ENCODE assay signal across 18 cellular contexts in genomic region chr1:210687582-210688279, GRCh38.
DNase-seq lines count a peak whose midpoint lies in the region; ATAC-seq and TF ChIP-seq lines count a peak whose summit lies in the region.
"Had no signal": no experiment of that assay in that cellular context is flagged by ENCODE, and none has a peak within 500 bp of the region (broad histone marks: within the 10 kb centered on the region; RNA-seq: fewer than 3 reads in every experiment).

No MANE protein-coding gene starts in this region.

- TF ChIP-seq POLR2A in stomach (IDR thresholded peaks at IDR 0.05): no peak

- no peak overlapping the region for H3K9ac ChIP-seq in BLaER1 treated with 17β-estradiol and CSF1 and Interleukin-3, amounts not matched to agents 10 nM and 100 nM

- H3K9me3 Mint-ChIP-seq in activated T-helper 17 cell treated with anti-CD3 and anti-CD28 coated beads, Interleukin-2, amount 50 U/mL, for 72 hours: no peaks in the 10 kb centered on the region
- H3K9me3 Mint-ChIP-seq: activated CD4-positive, alpha-beta T cell treated with anti-CD3 and anti-CD28 coated beads, Interleukin-2, amount 10 ng/mL, durations not matched to agents 24 days and 14 days; activated T-cell treated with anti-CD3 and anti-CD28 coated beads, Interleukin-2, amount 50 U/mL, for 4 hours; naive thymus-derived CD4-positive, alpha-beta T cell had no signal

- no peaks in the 10 kb centered on the region for H3K27me3 Mint-ChIP-seq in activated T-helper 17 cell treated with anti-CD3 and anti-CD28 coated beads, Interleukin-2, amount 50 U/mL, for 72 hours
- H3K27me3 Mint-ChIP-seq: activated CD4-positive, alpha-beta T cell treated with anti-CD3 and anti-CD28 coated beads, Interleukin-2, amount 10 ng/mL, durations not matched to agents 24 days and 14 days; naive thymus-derived CD4-positive, alpha-beta T cell had no signal

- POLR2A ChIA-PET in HEK293 (lab: Yijun Ruan, JAX): no interaction called here

- TF ChIP-seq EP300 in stomach (IDR thresholded peaks at IDR 0.05): no peak

- H3K4me3 Mint-ChIP-seq in activated T-helper 17 cell treated with anti-CD3 and anti-CD28 coated beads, Interleukin-2, amount 50 U/mL, for 72 hours: no peak overlapping the region
- H3K4me3 Mint-ChIP-seq: activated CD4-positive, alpha-beta T cell treated with anti-CD3 and anti-CD28 coated beads, Interleukin-2, amount 10 ng/mL, durations not matched to agents 24 days and 14 days; activated T-cell treated with anti-CD3 and anti-CD28 coated beads, Interleukin-2, amount 50 U/mL, for 4 hours; naive thymus-derived CD4-positive, alpha-beta T cell had no signal

- H3K4me1 ChIP-seq in BLaER1 treated with 17β-estradiol and CSF1 and Interleukin-3, amounts not matched to agents 10 nM and 100 nM: peaks cover 8 to 44% (median 21%) of the 10 kb centered on the region in 10 experiments
- H3K4me1 ChIP-seq in HEK293 (ENCODE audit: control insufficient read depth, insufficient read depth, low read length): no peaks in the 10 kb centered on the region
- no peaks in the 10 kb centered on the region for H3K4me1 ChIP-seq in stomach
- H3K4me1 ChIP-seq: HAP-1, tibial artery had no signal

- no peak overlapping the region for H3K27ac Mint-ChIP-seq in activated T-helper 17 cell treated with anti-CD3 and anti-CD28 coated beads, Interleukin-2, amount 50 U/mL, for 72 hours
- H3K27ac Mint-ChIP-seq: activated CD4-positive, alpha-beta T cell treated with anti-CD3 and anti-CD28 coated beads, Interleukin-2, amount 10 ng/mL, durations not matched to agents 24 days and 14 days; naive thymus-derived CD4-positive, alpha-beta T cell had no signal

- CTCF ChIA-PET in HEK293 (lab: Yijun Ruan, JAX): interaction anchor here (0.7 kb wide), 1 partner anchor 446 kb away, joined by 3 read pairs; the partner anchor contains the start of gene KCNH1

- DNase-seq in occipital lobe (lab: John Stamatoyannopoulos, UW) (peak; percentile 64), coronary artery (ENCODE audit: low spot score) (no peak), stomach (no peak)
- DNase-seq: activated CD4-positive, alpha-beta T cell treated with anti-CD3 and anti-CD28 coated beads, Interleukin-2, amount 10 ng/mL, durations not matched to agents 24 days and 14 days; activated T-cell treated with anti-CD3 and anti-CD28 coated beads, Interleukin-2, amount 50 U/mL, for 4 hours; amniotic stem cell; left colon; naive thymus-derived CD4-positive, alpha-beta T cell; NCI-H2107; tibial artery had no signal

- H3K4me3 ChIP-seq in BLaER1 treated with 17β-estradiol and CSF1 and Interleukin-3, amounts not matched to agents 10 nM and 100 nM: no peak overlapping the region
- H3K4me3 ChIP-seq in HEK293 (ENCODE audit: low read depth, low read length) (no peak overlapping the region), coronary artery (no peak overlapping the region), stomach (no peak overlapping the region)
- H3K4me3 ChIP-seq: HAP-1, hepatocyte, tibial artery had no signal

- H3K4me2 ChIP-seq in BLaER1 treated with 17β-estradiol and CSF1 and Interleukin-3, amounts not matched to agents 10 nM and 100 nM: peak overlapping the region in 6 of 11 experiments; percentile 7 to 45 (median 24); a peak in 8 of 22 replicates
- H3K4me2 ChIP-seq: hepatocyte had no signal

- H3K4me1 Mint-ChIP-seq in activated T-helper 17 cell treated with anti-CD3 and anti-CD28 coated beads, Interleukin-2, amount 50 U/mL, for 72 hours: no peaks in the 10 kb centered on the region
- H3K4me1 Mint-ChIP-seq: activated CD4-positive, alpha-beta T cell treated with anti-CD3 and anti-CD28 coated beads, Interleukin-2, amount 10 ng/mL, durations not matched to agents 24 days and 14 days had no signal

- H3K36me3 Mint-ChIP-seq in activated T-helper 17 cell treated with anti-CD3 and anti-CD28 coated beads, Interleukin-2, amount 50 U/mL, for 72 hours (ENCODE audit: low read depth): no peaks in the 10 kb centered on the region

- no peaks in the 10 kb centered on the region for H4K20me1 ChIP-seq in BLaER1 treated with 17β-estradiol and CSF1 and Interleukin-3, amounts not matched to agents 10 nM and 100 nM

- no peaks in the 10 kb centered on the region for H3K9me3 ChIP-seq in BLaER1 treated with 17β-estradiol and CSF1 and Interleukin-3, amounts not matched to agents 10 nM and 100 nM (replicated peaks in 1 of 11)
- H3K9me3 ChIP-seq in HEK293 (ENCODE audit: control insufficient read depth, insufficient read depth, low read depth, low read length): no peaks in the 10 kb centered on the region
- no peaks in the 10 kb centered on the region for H3K9me3 ChIP-seq in stomach
- H3K9me3 ChIP-seq: HAP-1, tibial artery had no signal

- 83 to 91% (median 86%) methylated on average over 7 of the region's 7 CpGs for WGBS in stomach, 5 donors

- intact Hi-C loops in stomach (cut with DNase I; ENCODE audit: low total_unique reads): no loop called here

- no peaks in the 10 kb centered on the region for H3K27me3 ChIP-seq in BLaER1 treated with 17β-estradiol and CSF1 and Interleukin-3, amounts not matched to agents 10 nM and 100 nM
- H3K27me3 ChIP-seq in stomach: no peaks in the 10 kb centered on the region
- H3K27me3 ChIP-seq: hepatocyte, tibial artery had no signal

- H3K27ac ChIP-seq in BLaER1 treated with 17β-estradiol and CSF1 and Interleukin-3, amounts not matched to agents 10 nM and 100 nM: no peak overlapping the region
- H3K27ac ChIP-seq in HEK293 (ENCODE audit: extremely low read depth, low read depth, low read length) (no peak overlapping the region), coronary artery (no peak overlapping the region), stomach (no peak overlapping the region)
- H3K27ac ChIP-seq: hepatocyte, tibial artery had no signal

- no peaks in the 10 kb centered on the region for H3K36me3 ChIP-seq in BLaER1 treated with 17β-estradiol and CSF1 and Interleukin-3, amounts not matched to agents 10 nM and 100 nM
- no peaks in the 10 kb centered on the region for H3K36me3 ChIP-seq in HEK293 (ENCODE audit: control insufficient read depth in 2 of 2, insufficient read depth in 1 of 2, low read length in 2 of 2)
- no peaks in the 10 kb centered on the region for H3K36me3 ChIP-seq in stomach
- H3K36me3 ChIP-seq: HAP-1, tibial artery had no signal

- TF ChIP-seq CTCF in HEK293 (tag by site-specific recombination; IDR thresholded peaks at IDR 0.05): no peak
- no peak for TF ChIP-seq CTCF in coronary artery (IDR thresholded peaks at IDR 0.05)
- TF ChIP-seq CTCF in stomach (IDR thresholded peaks at IDR 0.05): no peak

- peak; percentile 51 for ATAC-seq in activated T-helper 17 cell treated with anti-CD3 and anti-CD28 coated beads, Interleukin-2, amount 50 U/mL, for 72 hours (replicated peaks)
- ATAC-seq in HG03342 (IDR thresholded peaks at IDR 0.05; ENCODE audit: unreplicated experiment) (no peak), GM21447 (IDR thresholded peaks at IDR 0.05; ENCODE audit: unreplicated experiment) (no peak)
- ATAC-seq: activated T-cell treated with anti-CD3 and anti-CD28 coated beads, Interleukin-2, amount 50 U/mL, for 4 hours; esophagus mucosa; left colon; naive thymus-derived CD4-positive, alpha-beta T cell had no signal

TF ChIP-seq in HEK293, 187 proteins besides CTCF, POLR2A, EP300 and RAD21:
- TF ChIP-seq ZNF239 (tag by site-specific recombination; IDR thresholded peaks at IDR 0.05) (peak; percentile 91), ZNF248 (tag by site-specific recombination; IDR thresholded peaks at IDR 0.05) (no peak)
